Comparison of ENCODE assay signal across 8 cellular contexts in genomic region chr12:98514984-98515367, GRCh38. TPM values are rescaled to one million over a fixed set of nuclear protein-coding genes. Genes with fewer than 3 reads are reported as not detected.
DNase-seq lines count a peak whose midpoint lies in the region; ATAC-seq and TF ChIP-seq lines count a peak whose summit lies in the region.

No MANE protein-coding gene starts in this region.

- peak overlapping the region; percentile 89 for H3K27ac ChIP-seq in CD8-positive, alpha-beta memory T cell (ENCODE audit: low read depth, low read length)
- H3K27ac ChIP-seq in Panc1 (ENCODE audit: low read length), result peak overlapping the region; percentile 98
- H3K27ac ChIP-seq in esophagus (ENCODE audit: low read depth in 2 of 2, low read length in 1 of 2), result peak overlapping the region; percentile 98 to 99
- H3K27ac ChIP-seq in neutrophil, result peak overlapping the region; percentile 82

- BruUV-seq in Panc1 (replicated peaks; lab: Mats Ljungman, UMichigan), result TSS peak; percentile 86

- TF ChIP-seq CTCF in Panc1 (IDR thresholded peaks at IDR 0.05), result no peak
- TF ChIP-seq CTCF in neutrophil (IDR thresholded peaks at IDR 0.05), result no peak
- TF ChIP-seq CTCF in GM20000 (IDR thresholded peaks at IDR 0.05; ENCODE audit: extremely low read depth, missing control alignments), result no peak

- H3K36me3 ChIP-seq in CD8-positive, alpha-beta memory T cell (ENCODE audit: insufficient read depth, low read length), result no peaks in the 10 kb centered on the region
- H3K36me3 ChIP-seq in Panc1 (ENCODE audit: control insufficient read depth, insufficient read depth, low read length) (peaks cover 9% of the 10 kb centered on the region; the same call in 1 of the 2 replicates), esophagus (ENCODE audit: control insufficient read depth in 2 of 2, insufficient read depth in 2 of 2, low read length in 1 of 2) (no peaks in the 10 kb centered on the region), neutrophil (no peaks in the 10 kb centered on the region)

- peaks cover 34 to 59% (median 56%) of the 10 kb centered on the region in 3 donors for H3K4me1 Mint-ChIP-seq in CD8-positive, alpha-beta memory T cell

- H3K36me3 Mint-ChIP-seq in CD8-positive, alpha-beta memory T cell, result peaks cover 0 to 17% (median 0%) of the 10 kb centered on the region in 3 donors

- H3K4me3 Mint-ChIP-seq in CD8-positive, alpha-beta memory T cell, result peak overlapping the region; percentile 97 to 100 (median 99)

- WGBS in esophagus, 2 donors, result 0% methylated on average over 18 to 19 of the region's 19 CpGs

- H3K9me3 Mint-ChIP-seq in CD8-positive, alpha-beta memory T cell, result no peaks in the 10 kb centered on the region

- no peak for DNase-seq in CD8-positive, alpha-beta memory T cell
- no peak for DNase-seq in Panc1 (ENCODE audit: low read depth, low spot score)
- DNase-seq in NCI-H1092 treated with DMSO at 0.1 percent for 48 hours (lab: John Stamatoyannopoulos, UW), result no peak
- no peak for DNase-seq in NCI-H446 (lab: John Stamatoyannopoulos, UW)
- no peak for DNase-seq in stimulated activated CD4-positive, alpha-beta T cell treated with anti-CD3 and anti-CD28 coated beads, Interleukin-2, amount 100 ng/mL, for 48 hours
- no peak for DNase-seq in GM20000 (ENCODE audit: low spot score)

- ATAC-seq in Panc1, result no peak

- no peaks in the 10 kb centered on the region for H3K9me3 ChIP-seq in CD8-positive, alpha-beta memory T cell (ENCODE audit: low read length)
- no peaks in the 10 kb centered on the region for H3K9me3 ChIP-seq in Panc1 (ENCODE audit: control insufficient read depth, insufficient read depth, low read depth, low read length)
- H3K9me3 ChIP-seq in esophagus (ENCODE audit: control insufficient read depth in 2 of 2, insufficient read depth in 1 of 2, low read depth in 1 of 2, low read length in 1 of 2), result no peaks in the 10 kb centered on the region
- H3K9me3 ChIP-seq in neutrophil, result no peaks in the 10 kb centered on the region

- peak overlapping the region; percentile 89 for H3K4me3 ChIP-seq in CD8-positive, alpha-beta memory T cell (ENCODE audit: low read length)
- peak overlapping the region; percentile 81 to 99 for H3K4me3 ChIP-seq in Panc1 (ENCODE audit: low read depth in 2 of 2, low read length in 2 of 2)
- peak overlapping the region; percentile 85 to 95 for H3K4me3 ChIP-seq in esophagus (ENCODE audit: low read depth in 1 of 2, low read length in 2 of 2)
- peak overlapping the region; percentile 85 to 92 for H3K4me3 ChIP-seq in neutrophil (ENCODE audit: low read depth in 1 of 2, low read length in 1 of 2)

- H3K27me3 ChIP-seq in CD8-positive, alpha-beta memory T cell (ENCODE audit: insufficient read depth, low read length, poor library complexity, severe bottlenecking), result no peaks in the 10 kb centered on the region
- H3K27me3 ChIP-seq in Panc1 (ENCODE audit: control insufficient read depth, insufficient read depth, low read length), result no peaks in the 10 kb centered on the region
- no peaks in the 10 kb centered on the region for H3K27me3 ChIP-seq in esophagus (ENCODE audit: control insufficient read depth in 1 of 2, insufficient read depth in 2 of 2, low read length in 2 of 2)
- H3K27me3 ChIP-seq in neutrophil, result no peaks in the 10 kb centered on the region

- peaks cover 0 to 5% of the 10 kb centered on the region in 2 donors for H3K27me3 Mint-ChIP-seq in CD8-positive, alpha-beta memory T cell

- H3K27ac Mint-ChIP-seq in CD8-positive, alpha-beta memory T cell, result peak overlapping the region; percentile 97 to 99 (median 98)

- in situ Hi-C loops in Panc1 (cut with HindIII; ENCODE audit: low pct_unique_long_range_greater_than_20kb, low sequenced_read_pairs), result no loop called here

- intact Hi-C loops in Panc1 (cut with micrococcal nuclease; ENCODE audit: unreplicated experiment), result no loop called here

- POLR2A ChIA-PET in CD8-positive, alpha-beta memory T cell (lab: Charles Lee), result interaction anchor here (1.1 to 5.0 kb wide), 6 partner anchors 10 to 131 kb away, joined by 4 to 53 read pairs (median 22); partner anchors contain the start of genes IKBIP and SLC25A3
- POLR2A ChIA-PET in Panc1 (lab: Charles Lee), result interaction anchor here (0.6 kb wide), 1 partner anchor 95 kb away, joined by 17 read pairs; no protein-coding TSS in a partner anchor

- CTCF ChIA-PET in CD8-positive, alpha-beta memory T cell (lab: Charles Lee), result interaction anchor here (1.2 to 16.3 kb wide), 8 partner anchors 10 to 137 kb away, joined by 3 to 231 read pairs (median 12); partner anchors contain the start of gene SLC25A3
- CTCF ChIA-PET in Panc1 (lab: Charles Lee), result interaction anchor here (0.7 kb wide), 1 partner anchor 91 kb away, joined by 8 read pairs; no protein-coding TSS in a partner anchor

- peaks cover 47% of the 10 kb centered on the region for H3K4me1 ChIP-seq in CD8-positive, alpha-beta memory T cell (ENCODE audit: insufficient read depth, low read length)
- H3K4me1 ChIP-seq in Panc1 (ENCODE audit: control insufficient read depth, insufficient read depth, low read length) (peaks cover 17% of the 10 kb centered on the region; the same call in 1 of the 2 replicates), esophagus (ENCODE audit: control insufficient read depth in 2 of 2, insufficient read depth in 2 of 2, low read length in 1 of 2) (no peaks in the 10 kb centered on the region), neutrophil (ENCODE audit: control insufficient read depth in 1 of 2, insufficient read depth in 1 of 2, low read depth in 1 of 2, low read length in 1 of 2) (peaks cover 27 to 28% of the 10 kb centered on the region in 2 experiments)

RNA-seq across cellular contexts. Expression of gene TMPO, which starts 0.4 kb away (rescaled TPM):
- total RNA-seq in CD8-positive, alpha-beta memory T cell, result 100 to 1,000 TPM; 260 to 274 TPM
- polyA plus RNA-seq in CD8-positive, alpha-beta memory T cell, result 42.0 TPM
- 124 TPM for total RNA-seq in Panc1 (2021; ENCODE audit: unreplicated experiment)
- 63.9 TPM for polyA plus RNA-seq in Panc1 (2012; ENCODE audit: insufficient read length)
- 10 to 100 TPM; 29.1 to 34.5 TPM for polyA plus RNA-seq in esophagus
